In the genomic region with DNA sequence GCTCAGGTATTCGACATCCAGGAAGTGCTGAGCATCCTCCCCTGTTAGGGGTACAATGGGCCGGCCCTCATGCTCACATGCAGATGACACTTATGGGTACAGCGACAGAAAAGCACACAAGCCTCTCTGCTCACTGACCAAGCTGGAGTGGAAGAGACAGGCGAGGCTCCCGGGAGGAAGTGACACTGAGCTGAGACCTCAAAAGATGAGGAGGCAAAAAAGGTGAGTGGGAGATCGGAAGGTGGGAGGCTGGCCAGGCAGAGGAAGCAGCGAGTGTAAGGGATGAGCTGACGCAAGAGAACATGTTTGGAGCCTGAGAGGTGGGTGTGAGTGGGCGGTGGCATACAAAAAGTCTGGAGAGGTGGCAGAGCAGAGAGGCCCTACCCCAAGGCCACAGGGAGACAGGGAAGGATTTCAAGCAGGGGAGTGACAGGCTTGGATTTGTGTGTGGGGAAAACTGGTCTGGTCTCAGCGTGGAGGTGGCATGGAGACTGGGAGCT, we compare ENCODE assay signal across 24 cellular contexts. TPM values are rescaled to one million over a fixed set of nuclear protein-coding genes. Genes with fewer than 3 reads are reported as not detected.
DNase-seq lines count a peak whose midpoint lies in the region; ATAC-seq, FAIRE-seq and TF ChIP-seq lines count a peak whose summit lies in the region.
"Had no signal": no experiment of that assay in that cellular context is flagged by ENCODE, and none has a peak within 500 bp of the region (broad histone marks: within the 10 kb centered on the region; RNA-seq: fewer than 3 reads in every experiment).

No MANE protein-coding gene starts in this region.

- no peak overlapping the region for H3K4me3 Mint-ChIP-seq in neural crest cell
- H3K4me3 Mint-ChIP-seq: GM23338, HFFc6 had no signal

- H3K9me3 ChIP-seq in BLaER1 treated with 17β-estradiol and CSF1 and Interleukin-3, amounts not matched to agents 10 nM and 100 nM (replicated peaks in 1 of 11): no peaks in the 10 kb centered on the region
- H3K9me3 ChIP-seq in lower lobe of right lung: no peaks in the 10 kb centered on the region

- TF ChIP-seq CTCF in bronchial epithelial cell (IDR thresholded peaks at IDR 0.05; ENCODE audit: insufficient read depth, low read length, severe bottlenecking): no peak
- no peak for TF ChIP-seq CTCF in neural crest cell (conservative IDR thresholded peaks at IDR 0.05)
- TF ChIP-seq CTCF in lower lobe of right lung (IDR thresholded peaks at IDR 0.05): no peak

- peak; percentile 83 for FAIRE-seq in bronchial epithelial cell (lab: Jason Lieb, UNC)
- FAIRE-seq: GM12878, HepG2 had no signal

- peaks cover 16 to 43% (median 35%) of the 10 kb centered on the region in 10 experiments; a peak in 19 of 20 replicates for H3K4me1 ChIP-seq in BLaER1 treated with 17β-estradiol and CSF1 and Interleukin-3, amounts not matched to agents 10 nM and 100 nM
- no peaks in the 10 kb centered on the region for H3K4me1 ChIP-seq in lower lobe of right lung

- H3K4me1 Mint-ChIP-seq in neural crest cell: peaks cover 10% of the 10 kb centered on the region

- no peaks in the 10 kb centered on the region for H3K27me3 ChIP-seq in BLaER1 treated with 17β-estradiol and CSF1 and Interleukin-3, amounts not matched to agents 10 nM and 100 nM
- H3K27me3 ChIP-seq in bronchial epithelial cell (ENCODE audit: control insufficient read depth, insufficient read depth, low read length): no peaks in the 10 kb centered on the region
- H3K27me3 ChIP-seq in lower lobe of right lung (ENCODE audit: low read depth): no peaks in the 10 kb centered on the region

- intact Hi-C loops in lower lobe of right lung (cut with DNase I): no loop called here

- peak overlapping the region in 8 of 11 experiments; percentile 2 to 72 (median 32); a peak in 12 of 22 replicates for H3K4me2 ChIP-seq in BLaER1 treated with 17β-estradiol and CSF1 and Interleukin-3, amounts not matched to agents 10 nM and 100 nM
- H3K4me2 ChIP-seq: GM23338 had no signal

- H4K20me1 ChIP-seq in BLaER1 treated with 17β-estradiol and CSF1 and Interleukin-3, amounts not matched to agents 10 nM and 100 nM: no peaks in the 10 kb centered on the region

- peak overlapping the region in 1 of 11 experiments; percentile 33; a peak in 1 of 22 replicates for H3K9ac ChIP-seq in BLaER1 treated with 17β-estradiol and CSF1 and Interleukin-3, amounts not matched to agents 10 nM and 100 nM

- H3K27ac Mint-ChIP-seq in neural crest cell (ENCODE audit: unreplicated experiment): peak overlapping the region; percentile 31
- H3K27ac Mint-ChIP-seq: GM23338, HFFc6 had no signal

- no peaks in the 10 kb centered on the region for H3K36me3 Mint-ChIP-seq in neural crest cell (ENCODE audit: low read depth)

- no peak overlapping the region for H3K4me3 ChIP-seq in BLaER1 treated with 17β-estradiol and CSF1 and Interleukin-3, amounts not matched to agents 10 nM and 100 nM
- H3K4me3 ChIP-seq in bronchial epithelial cell (ENCODE audit: low read depth, low read length) (no peak overlapping the region), lower lobe of right lung (no peak overlapping the region)
- H3K4me3 ChIP-seq: GM12878, GM23338 had no signal

- DNase-seq in CD1c-positive myeloid dendritic cell (ENCODE audit: extremely low spot score) (peak; percentile 62), bronchial epithelial cell (ENCODE audit: low read depth) (no peak), neural crest cell (ENCODE audit: low read depth, low spot score) (no peak), NCI-H524 treated with DMSO at 0.1 percent for 48 hours (lab: John Stamatoyannopoulos, UW) (no peak), DMS153 (lab: John Stamatoyannopoulos, UW) (no peak), lower lobe of right lung (no peak)
- DNase-seq: C1 segment of cervical spinal cord, COR-L47, DMS 273 treated with DMSO at 0.1 percent for 48 hours, GF-D8, HFFc6, KG1, NCI-H1417, NCI-H187, NCI-H2107, NCI-H510A treated with DMSO at 0.1 percent for 48 hours, NCI-H82, OCI-M1, Right ventricle myocardium superior had no signal

- H3K9me3 Mint-ChIP-seq in neural crest cell: no peaks in the 10 kb centered on the region
- H3K9me3 Mint-ChIP-seq: GM23338, HFFc6 had no signal

- no peak for ATAC-seq in lower lobe of right lung
- ATAC-seq: GM12878, GM23338, HepG2 had no signal

- H3K27me3 Mint-ChIP-seq in neural crest cell (ENCODE audit: low read depth): no peaks in the 10 kb centered on the region

- H3K27ac ChIP-seq in BLaER1 treated with 17β-estradiol and CSF1 and Interleukin-3, amounts not matched to agents 10 nM and 100 nM: peak overlapping the region in 2 of 11 experiments; percentile 14 to 71; a peak in 2 of 22 replicates
- no peak overlapping the region for H3K27ac ChIP-seq in lower lobe of right lung

- peaks cover 0 to 18% (median 5%) of the 10 kb centered on the region in 11 experiments; a peak in 7 of 22 replicates for H3K36me3 ChIP-seq in BLaER1 treated with 17β-estradiol and CSF1 and Interleukin-3, amounts not matched to agents 10 nM and 100 nM
- H3K36me3 ChIP-seq in bronchial epithelial cell (ENCODE audit: control insufficient read depth, insufficient read depth, low read length): no peaks in the 10 kb centered on the region
- no peaks in the 10 kb centered on the region for H3K36me3 ChIP-seq in lower lobe of right lung

RNA-seq across cellular contexts. Expression of a gene that starts 18.2 kb away (rescaled TPM):
- total RNA-seq in bronchial epithelial cell: not detected in 2 replicates
- total RNA-seq in neural crest cell: not detected in 2 replicates
- total RNA-seq in lower lobe of right lung: not detected
- total RNA-seq: Daoy, GM23338, HepG2, HFFc6, Right ventricle myocardium superior had no signal

RNA-seq across cellular contexts. Expression of a gene that starts 28.8 kb away (rescaled TPM):
- total RNA-seq in bronchial epithelial cell (2.7 and 3.9 TPM in 2 replicates), neural crest cell (16.0 and 17.3 TPM in 2 replicates), lower lobe of right lung (9.0 TPM)

RNA-seq across cellular contexts. Expression of a gene that starts 29.0 kb away (rescaled TPM):
- total RNA-seq in bronchial epithelial cell (42.6 and 52.7 TPM in 2 replicates), neural crest cell (96.2 and 97.5 TPM in 2 replicates), lower lobe of right lung (41.8 TPM)
